In the genomic region with DNA sequence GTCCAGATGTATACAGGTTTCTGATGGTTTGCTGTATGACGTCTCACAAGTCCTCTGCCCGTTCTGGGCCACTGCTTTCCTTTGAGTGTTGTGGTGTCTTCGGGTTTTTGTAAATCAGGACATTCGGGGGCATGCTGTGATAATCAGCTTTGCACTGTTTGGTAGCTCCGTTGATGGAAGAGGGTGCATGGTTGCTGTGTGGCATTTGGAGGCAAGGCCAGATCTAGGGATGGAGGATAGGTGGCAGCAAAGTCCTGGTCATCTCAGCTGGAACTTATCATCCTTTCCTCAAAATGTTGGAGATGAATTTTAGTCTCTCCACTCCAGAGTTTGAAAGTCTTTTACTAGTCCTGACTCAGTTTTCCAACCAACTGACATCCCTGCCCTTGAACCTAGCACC, we compare ENCODE assay signal across 12 cellular contexts.
A peak's percentile ranks its signal among the peaks of the same experiment; 100 is the strongest.
DNase-seq lines count a peak whose midpoint lies in the region; TF ChIP-seq lines count a peak whose summit lies in the region.
"Had no signal": no experiment of that assay in that cellular context is flagged by ENCODE, and none has a peak within 500 bp of the region (broad histone marks: within the 10 kb centered on the region; RNA-seq: fewer than 3 reads in every experiment).

No MANE protein-coding gene starts in this region.

- no peak for TF ChIP-seq POLR2A in esophagus muscularis mucosa (IDR thresholded peaks at IDR 0.05; ENCODE audit: low read depth)
- TF ChIP-seq POLR2A in testis (IDR thresholded peaks at IDR 0.05): no peak

- TF ChIP-seq EP300 in esophagus muscularis mucosa (IDR thresholded peaks at IDR 0.05): no peak

- no peaks in the 10 kb centered on the region for H3K4me1 Mint-ChIP-seq in chondrocyte (ENCODE audit: low read depth)
- H3K4me1 Mint-ChIP-seq: activated CD8-positive, alpha-beta memory T cell treated with anti-CD3 and anti-CD28 coated beads, Interleukin-2, amount 10 ng/mL, durations not matched to agents 7 days and 5 days had no signal

- peaks cover 5% of the 10 kb centered on the region for H3K9me3 Mint-ChIP-seq in chondrocyte (ENCODE audit: low read depth)

- no peaks in the 10 kb centered on the region for H3K4me1 ChIP-seq in esophagus muscularis mucosa
- no peaks in the 10 kb centered on the region for H3K4me1 ChIP-seq in testis
- H3K4me1 ChIP-seq: BLaER1, Peyer's patch had no signal

- no peak overlapping the region for H3K27ac Mint-ChIP-seq in chondrocyte (ENCODE audit: unreplicated experiment)
- H3K27ac Mint-ChIP-seq: activated CD8-positive, alpha-beta memory T cell treated with anti-CD3 and anti-CD28 coated beads, Interleukin-2, amount 10 ng/mL, durations not matched to agents 7 days and 5 days had no signal

- no peaks in the 10 kb centered on the region for H3K36me3 Mint-ChIP-seq in chondrocyte (ENCODE audit: low read depth)
- H3K36me3 Mint-ChIP-seq: activated CD8-positive, alpha-beta memory T cell treated with anti-CD3 and anti-CD28 coated beads, Interleukin-2, amount 10 ng/mL, durations not matched to agents 7 days and 5 days had no signal

- H3K9me3 ChIP-seq in esophagus muscularis mucosa (no peaks in the 10 kb centered on the region), testis (no peaks in the 10 kb centered on the region)
- H3K9me3 ChIP-seq: BLaER1, Peyer's patch had no signal

- peak; percentile 36 for DNase-seq in SIG-M5 treated with dmso at 0.1 percent for 504 hours (lab: John Stamatoyannopoulos, UW; ENCODE audit: unreplicated experiment)
- no peak for DNase-seq in SIG-M5 (lab: John Stamatoyannopoulos, UW)
- peak; percentile 52 for DNase-seq in NCI-H69 (lab: John Stamatoyannopoulos, UW)
- DNase-seq in esophagus muscularis mucosa (ENCODE audit: extremely low spot score): peak; percentile 72
- DNase-seq in testis: peak; percentile 24
- no peak for DNase-seq in NCI-H128 (lab: John Stamatoyannopoulos, UW; ENCODE audit: unreplicated experiment)
- no peak for DNase-seq in DMS79 treated with DMSO at 0.1 percent for 48 hours (lab: John Stamatoyannopoulos, UW)
- no peak for DNase-seq in chondrocyte (ENCODE audit: low spot score)
- DNase-seq: activated CD8-positive, alpha-beta memory T cell treated with anti-CD3 and anti-CD28 coated beads, Interleukin-2, amount 10 ng/mL, durations not matched to agents 7 days and 5 days; Peyer's patch had no signal

- intact Hi-C loops in esophagus muscularis mucosa (cut with DNase I) (no loop called here), testis (cut with DNase I; ENCODE audit: low total_unique reads) (no loop called here)

- H3K36me3 ChIP-seq in esophagus muscularis mucosa (no peaks in the 10 kb centered on the region), testis (ENCODE audit: low read depth, missing control alignments) (no peaks in the 10 kb centered on the region)
- H3K36me3 ChIP-seq: BLaER1, Peyer's patch had no signal

- peaks cover 8% of the 10 kb centered on the region for H3K27me3 Mint-ChIP-seq in chondrocyte (ENCODE audit: low read depth)

- no peak overlapping the region for H3K4me3 Mint-ChIP-seq in chondrocyte (ENCODE audit: unreplicated experiment)
- H3K4me3 Mint-ChIP-seq: activated CD8-positive, alpha-beta memory T cell treated with anti-CD3 and anti-CD28 coated beads, Interleukin-2, amount 10 ng/mL, durations not matched to agents 7 days and 5 days; nephron had no signal

- no peaks in the 10 kb centered on the region for H3K27me3 ChIP-seq in esophagus muscularis mucosa
- no peaks in the 10 kb centered on the region for H3K27me3 ChIP-seq in testis
- H3K27me3 ChIP-seq: BLaER1, Peyer's patch had no signal

- peak in 2 of 3 experiments; percentile 13 to 21 for TF ChIP-seq CTCF in esophagus muscularis mucosa (IDR thresholded peaks at IDR 0.05)
- peak in 2 of 3 experiments; percentile 17 to 20 for TF ChIP-seq CTCF in testis (IDR thresholded peaks at IDR 0.05)
- TF ChIP-seq CTCF in chondrocyte (IDR thresholded peaks at IDR 0.05): no peak

- WGBS in esophagus muscularis mucosa: 48% methylated on average over 5 of the region's 5 CpGs
- WGBS in testis, 2 donors: 50 to 70% methylated on average over 4 to 5 of the region's 5 CpGs

- no peak overlapping the region for H3K4me3 ChIP-seq in esophagus muscularis mucosa
- no peak overlapping the region for H3K4me3 ChIP-seq in testis
- H3K4me3 ChIP-seq: BLaER1, Peyer's patch had no signal

- no peak overlapping the region for H3K27ac ChIP-seq in esophagus muscularis mucosa (replicated peaks in 1 of 4)
- no peak overlapping the region for H3K27ac ChIP-seq in testis
- H3K27ac ChIP-seq: BLaER1, Peyer's patch had no signal

Comparison
In these comparisons a context has a peak if more than half of its experiments do, and no peak if none do; other contexts are left out.
1. DNase-seq: peak in SIG-M5 treated with dmso at 0.1 percent for 504 hours (single experiment), NCI-H69 (single experiment), esophagus muscularis mucosa (single experiment) and testis (single experiment); none in SIG-M5 (single experiment), NCI-H128 (single experiment), DMS79 treated with DMSO at 0.1 percent for 48 hours (single experiment) and chondrocyte (single experiment).